Comparison of ENCODE assay signal across 1 cellular context in the genomic region with DNA sequence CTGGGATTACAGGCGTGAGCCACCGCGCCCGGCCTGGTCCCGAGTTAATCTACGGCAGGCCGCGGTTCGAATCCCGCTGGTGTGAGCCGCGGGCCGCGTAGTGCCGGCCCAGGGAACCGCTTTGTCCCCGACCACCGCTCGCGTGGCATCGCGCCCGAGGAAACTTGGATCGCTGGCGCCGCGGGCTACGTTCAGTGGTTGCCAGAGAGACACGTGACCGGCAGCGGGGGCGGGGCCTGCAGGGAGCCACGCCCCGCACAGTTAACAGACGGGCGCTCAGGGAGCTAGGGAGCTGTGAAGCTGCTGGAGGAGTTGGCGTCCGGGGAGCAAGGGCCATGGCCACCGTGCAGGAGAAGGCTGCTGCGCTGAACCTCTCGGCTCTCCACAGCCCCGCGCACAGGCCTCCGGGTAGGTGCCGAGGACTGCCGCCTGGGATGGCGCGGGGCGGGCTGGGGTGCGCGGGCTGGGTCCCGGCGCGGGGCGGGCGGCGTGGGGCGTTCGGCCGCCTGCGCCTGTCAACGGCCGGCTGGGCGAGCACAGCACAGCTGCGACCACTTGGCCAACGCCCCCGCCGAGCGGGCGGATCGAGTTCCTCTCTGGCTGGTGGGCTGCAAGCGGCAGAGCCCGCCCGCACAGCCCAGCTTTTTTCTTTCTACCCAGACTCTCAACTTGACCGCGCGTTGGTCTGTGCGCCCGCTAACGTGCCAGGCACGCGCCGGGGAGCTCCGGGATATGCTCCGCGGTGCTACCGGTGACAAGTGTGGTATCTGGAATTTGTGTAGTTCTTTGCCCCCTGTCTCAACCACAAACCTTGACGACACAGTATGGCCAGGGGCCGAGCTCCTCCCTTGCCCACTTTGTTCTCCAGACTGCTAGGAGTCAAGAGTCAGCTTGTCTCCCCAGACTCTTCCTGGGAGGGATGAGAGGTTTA.
TF ChIP-seq lines count a peak whose summit lies in the region.

A gene (plus strand): TSS at position 258 of the 931 bp plus-strand sequence. CDS start 78 bp downstream, at position 336.

TF ChIP-seq in H1, 55 proteins besides CTCF, POLR2A, EP300 and RAD21 (continued from another document):
- TF ChIP-seq CHD1 (IDR thresholded peaks at IDR 0.05; ENCODE audit: low read depth, low read length) (no peak), BACH1 (IDR thresholded peaks at IDR 0.05; ENCODE audit: low read length) (no peak)
